In the genomic region with DNA sequence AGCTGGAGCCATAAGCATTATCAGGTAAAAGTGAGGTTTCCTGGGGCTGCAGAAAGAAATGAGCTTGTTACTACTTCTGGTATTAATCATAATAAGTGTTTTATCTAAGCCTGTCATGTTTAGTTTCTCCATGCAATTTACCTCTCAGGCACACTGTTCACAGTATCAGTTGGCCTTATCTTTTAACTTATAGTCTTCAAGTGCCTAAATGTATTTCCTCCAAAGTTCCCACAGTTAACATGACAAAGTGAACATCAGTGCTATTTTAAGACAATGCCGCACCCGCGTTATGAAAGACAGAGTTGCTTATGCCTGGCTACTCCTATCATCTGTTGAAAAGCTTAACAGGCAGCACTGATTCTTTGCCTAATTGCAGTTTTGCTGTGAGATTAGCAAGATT, we compare ENCODE assay signal across 25 cellular contexts.
"Had no signal": no experiment of that assay in that cellular context is flagged by ENCODE, and none has a peak within 500 bp of the region (broad histone marks: within the 10 kb centered on the region; RNA-seq: fewer than 3 reads in every experiment).

No MANE protein-coding gene starts in this region.

- H3K27ac ChIP-seq: HL-60 had no signal

- H3K9me3 ChIP-seq: MG63 had no signal

- ATAC-seq: SK-N-SH treated with all-trans-retinoic acid at 6 μM for 48 hours had no signal

- H3K36me3 ChIP-seq: MG63 had no signal

- DNase-seq: KBM-7; MG63; NCI-H1092; NCI-H1105 treated with DMSO at 0.1 percent for 48 hours; NCI-H1417 treated with DMSO at 0.1 percent for 48 hours; NCI-H146; NCI-H1694 treated with DMSO at 0.1 percent for 48 hours; NCI-H2029; NCI-H2081 treated with DMSO at 0.1 percent for 48 hours; NCI-H2171; NCI-H226; NCI-H446; NCI-H510A; NCI-H524 treated with DMSO at 0.1 percent for 48 hours; NCI-H69; NCI-H774; NK-92 treated with Interleukin-12 subunit alpha and Interleukin-12 subunit beta, amount 100 ng/mL, for 24 hours; OCI-M1; RPMI8226; SHP77; T-helper 1 cell had no signal

- H3K27me3 ChIP-seq: MG63 had no signal

- H3K4me3 ChIP-seq: MG63 had no signal

- FAIRE-seq: HTR-8/SVneo, RCC 7860 had no signal
